ENCODE assay signal across 16 cellular contexts in the genomic region with DNA sequence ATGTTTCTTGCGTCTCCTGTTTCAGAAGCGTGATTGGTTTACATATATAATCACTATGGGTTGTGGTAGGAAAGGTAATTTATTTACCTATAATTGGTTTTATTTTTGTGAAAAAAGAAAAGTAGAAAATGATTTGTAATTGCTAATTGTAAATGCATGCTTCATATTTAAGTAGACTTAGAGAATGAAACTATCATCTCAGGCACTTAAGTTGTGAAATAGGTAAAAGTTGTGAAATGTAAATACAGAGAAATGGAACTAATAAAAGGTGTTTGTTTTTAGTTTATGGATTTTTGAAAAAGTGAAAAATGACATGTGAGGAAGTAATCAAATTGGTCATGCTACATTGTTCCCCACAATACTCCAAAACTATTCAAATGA.
DNase-seq lines count a peak whose midpoint lies in the region; ATAC-seq, FAIRE-seq and TF ChIP-seq lines count a peak whose summit lies in the region.
"Had no signal": no experiment of that assay in that cellular context is flagged by ENCODE, and none has a peak within 500 bp of the region (broad histone marks: within the 10 kb centered on the region; RNA-seq: fewer than 3 reads in every experiment).

No MANE protein-coding gene starts in this region.

- intact Hi-C loops in Calu3 (cut with micrococcal nuclease; ENCODE audit: unreplicated experiment) (loop anchor here (1.0 kb wide), 1 partner anchor 19 kb away; no protein-coding TSS in a partner anchor), activated B cell treated with CpG ODN at 0.5 μM for 24 hours (cut with micrococcal nuclease) (no loop called here), right lobe of liver (cut with DNase I) (no loop called here)

- peak overlapping the region; percentile 74 for H3K4me2 ChIP-seq in A549
- H3K4me2 ChIP-seq: BLaER1 had no signal

- DNase-seq in A549 (ENCODE audit: low read depth in 1 of 2, low spot score in 1 of 2) (peak in 1 of 2 experiments; percentile 73), Calu3 (no peak), activated B cell treated with CpG ODN at 0.5 μM for 24 hours (no peak), right lobe of liver (no peak), GM10266 (ENCODE audit: extremely low spot score) (no peak)
- no peak for DNase-seq in NK-92 treated with Interleukin-12 subunit alpha and Interleukin-12 subunit beta, amount 100 ng/mL, for 24 hours (lab: John Stamatoyannopoulos, UW)
- DNase-seq: activated CD4-positive, alpha-beta T cell treated with anti-CD3 and anti-CD28 coated beads for 4 hours; DND-41; foreskin keratinocyte; mesendoderm; NCI-H1092 treated with DMSO at 0.1 percent for 48 hours; Peyer's patch; transverse colon had no signal

- H3K4me1 ChIP-seq in A549 (peaks cover 84% of the 10 kb centered on the region), right lobe of liver (peaks cover 0 to 7% (median 0%) of the 10 kb centered on the region in 4 donors)
- H3K4me1 ChIP-seq: BLaER1, foreskin keratinocyte, Peyer's patch had no signal

- no peaks in the 10 kb centered on the region for H3K4me1 Mint-ChIP-seq in Calu3 (ENCODE audit: low read depth, unreplicated experiment)
- peaks cover 11% of the 10 kb centered on the region for H3K4me1 Mint-ChIP-seq in activated B cell treated with CpG ODN at 0.5 μM for 24 hours

- ATAC-seq in A549 (no peak), activated B cell treated with CpG ODN at 0.5 μM for 24 hours (ENCODE audit: low read depth) (no peak), right lobe of liver (peak in 3 of 4 donors; percentile 34 to 63 (median 49)), HG03432 (IDR thresholded peaks at IDR 0.05; ENCODE audit: unreplicated experiment) (no peak), HG02870 (IDR thresholded peaks at IDR 0.05; ENCODE audit: unreplicated experiment) (no peak)
- ATAC-seq: foreskin keratinocyte had no signal

- 0 out of 5 replicates have a peak, but pooled peaks of 1 of the 2 experiments have one; percentile 25 for TF ChIP-seq RAD21 in A549 (conservative IDR thresholded peaks at IDR 0.05 in 1 of 2, IDR thresholded peaks at IDR 0.05 in 1 of 2)

- H3K9me3 Mint-ChIP-seq in Calu3 (ENCODE audit: low read depth, unreplicated experiment) (no peaks in the 10 kb centered on the region), activated B cell treated with CpG ODN at 0.5 μM for 24 hours (no peaks in the 10 kb centered on the region)

- H3K27ac ChIP-seq in A549 (peak overlapping the region; percentile 86 to 92), right lobe of liver (peak overlapping the region in 2 of 3 donors; percentile 35 to 37)
- H3K27ac ChIP-seq: BLaER1, foreskin keratinocyte, Peyer's patch had no signal

- H3K36me3 Mint-ChIP-seq in Calu3 (ENCODE audit: insufficient read depth, unreplicated experiment): peaks cover 17% of the 10 kb centered on the region
- peaks cover 4% of the 10 kb centered on the region for H3K36me3 Mint-ChIP-seq in activated B cell treated with CpG ODN at 0.5 μM for 24 hours (ENCODE audit: low read depth)

- FAIRE-seq in A549 (lab: Jason Lieb, UNC): peak; percentile 7

- no peak for TF ChIP-seq CTCF in A549 (IDR thresholded peaks at IDR 0.05)
- no peak for TF ChIP-seq CTCF in Calu3 (IDR thresholded peaks at IDR 0.05; ENCODE audit: unreplicated experiment)
- no peak for TF ChIP-seq CTCF in activated B cell treated with CpG ODN at 0.5 μM for 24 hours (IDR thresholded peaks at IDR 0.05)
- TF ChIP-seq CTCF in right lobe of liver (IDR thresholded peaks at IDR 0.05): no peak
- TF ChIP-seq CTCF in GM10266 (IDR thresholded peaks at IDR 0.05; ENCODE audit: control insufficient read depth, insufficient read depth, low read depth, missing control alignments): no peak

- TF ChIP-seq POLR2A in A549 (IDR thresholded peaks at IDR 0.05; ENCODE audit: low read length) (no peak), right lobe of liver (IDR thresholded peaks at IDR 0.05) (no peak)

- 6% methylated on average over 2 of the region's 2 CpGs for WGBS in A549 (ENCODE audit: missing lambda C conversion rate)
- 70% methylated on average over 2 of the region's 2 CpGs for WGBS in right lobe of liver (ENCODE audit: insufficient coverage, low coverage, low lambda C conversion rate, missing lambda C conversion rate)

- H3K4me3 ChIP-seq in A549: no peak overlapping the region; the same call in 2 of the 3 replicates
- H3K4me3 ChIP-seq in right lobe of liver: no peak overlapping the region
- H3K4me3 ChIP-seq: BLaER1, Peyer's patch, transverse colon had no signal

- H3K9me3 ChIP-seq in A549: no peaks in the 10 kb centered on the region
- no peaks in the 10 kb centered on the region for H3K9me3 ChIP-seq in right lobe of liver
- H3K9me3 ChIP-seq: BLaER1, Peyer's patch, transverse colon had no signal

- CTCF ChIA-PET in A549 (lab: Yijun Ruan, JAX) (interaction anchor here (1.0 to 1.5 kb wide), 2 partner anchors 16 to 45 kb away, joined by 3 to 4 read pairs; no protein-coding TSS in a partner anchor), Calu3 (lab: Charles Lee) (no interaction called here), activated B cell treated with CpG ODN at 0.5 μM for 24 hours (lab: Charles Lee) (no interaction called here)

- no peaks in the 10 kb centered on the region for H3K36me3 ChIP-seq in right lobe of liver
- H3K36me3 ChIP-seq: BLaER1, Peyer's patch, transverse colon had no signal

- peak overlapping the region; percentile 26 for H3K4me3 Mint-ChIP-seq in Calu3 (ENCODE audit: low read depth, unreplicated experiment)
- H3K4me3 Mint-ChIP-seq in activated B cell treated with CpG ODN at 0.5 μM for 24 hours: no peak overlapping the region

- POLR2A ChIA-PET in A549 (lab: Yijun Ruan, JAX) (interaction anchor here (1.9 to 3.9 kb wide), 5 partner anchors 16 to 49 kb away, joined by 11 to 127 read pairs (median 15); no protein-coding TSS in a partner anchor), activated B cell treated with CpG ODN at 0.5 μM for 24 hours (lab: Charles Lee) (interaction anchor here (0.6 to 2.2 kb wide), 2 partner anchors 16 to 56 kb away, joined by 10 to 14 read pairs; no protein-coding TSS in a partner anchor)

- no peaks in the 10 kb centered on the region for H3K27me3 Mint-ChIP-seq in Calu3 (ENCODE audit: unreplicated experiment)
- H3K27me3 Mint-ChIP-seq in activated B cell treated with CpG ODN at 0.5 μM for 24 hours: no peaks in the 10 kb centered on the region

- H3K27ac Mint-ChIP-seq in Calu3 (ENCODE audit: unreplicated experiment): peak overlapping the region; percentile 89
- peak overlapping the region; percentile 31 for H3K27ac Mint-ChIP-seq in activated B cell treated with CpG ODN at 0.5 μM for 24 hours

- H3K27me3 ChIP-seq in right lobe of liver: no peaks in the 10 kb centered on the region
- H3K27me3 ChIP-seq: BLaER1, foreskin keratinocyte, Peyer's patch, transverse colon had no signal

- BruUV-seq in Calu3 (replicated peaks; lab: Mats Ljungman, UMichigan): TSS peak; percentile 84

- peak in 1 of 2 experiments; percentile 57; a peak in 1 of 5 replicates for TF ChIP-seq EP300 in A549 (IDR thresholded peaks at IDR 0.05)

TF ChIP-seq in A549, 52 proteins besides CTCF, POLR2A, EP300 and RAD21 (continues in another document):
- TF ChIP-seq E2F6 (IDR thresholded peaks at IDR 0.05; ENCODE audit: borderline replicate concordance, low read depth) (no peak), CEBPB (IDR thresholded peaks at IDR 0.05) (peak; percentile 95 to 99), HOXA7 (CRISPR knock-in tag; IDR thresholded peaks at IDR 0.05) (peak; percentile 77), RFX5 (IDR thresholded peaks at IDR 0.05) (no peak), JUN (IDR thresholded peaks at IDR 0.05) (0 out of 5 replicates have a peak, but pooled peaks of 1 of the 2 experiments have one; percentile 59), ZFP36 (IDR thresholded peaks at IDR 0.05; ENCODE audit: borderline replicate concordance, partially characterized antibody) (no peak), ZSCAN20 (CRISPR knock-in tag; IDR thresholded peaks at IDR 0.05) (peak; percentile 71; the same call in 1 of the 2 replicates), FOXS1 (CRISPR knock-in tag; IDR thresholded peaks at IDR 0.05) (0 out of 2 replicates have a peak, but pooled peaks have one; percentile 41)
- TF ChIP-seq, protein P1, sequence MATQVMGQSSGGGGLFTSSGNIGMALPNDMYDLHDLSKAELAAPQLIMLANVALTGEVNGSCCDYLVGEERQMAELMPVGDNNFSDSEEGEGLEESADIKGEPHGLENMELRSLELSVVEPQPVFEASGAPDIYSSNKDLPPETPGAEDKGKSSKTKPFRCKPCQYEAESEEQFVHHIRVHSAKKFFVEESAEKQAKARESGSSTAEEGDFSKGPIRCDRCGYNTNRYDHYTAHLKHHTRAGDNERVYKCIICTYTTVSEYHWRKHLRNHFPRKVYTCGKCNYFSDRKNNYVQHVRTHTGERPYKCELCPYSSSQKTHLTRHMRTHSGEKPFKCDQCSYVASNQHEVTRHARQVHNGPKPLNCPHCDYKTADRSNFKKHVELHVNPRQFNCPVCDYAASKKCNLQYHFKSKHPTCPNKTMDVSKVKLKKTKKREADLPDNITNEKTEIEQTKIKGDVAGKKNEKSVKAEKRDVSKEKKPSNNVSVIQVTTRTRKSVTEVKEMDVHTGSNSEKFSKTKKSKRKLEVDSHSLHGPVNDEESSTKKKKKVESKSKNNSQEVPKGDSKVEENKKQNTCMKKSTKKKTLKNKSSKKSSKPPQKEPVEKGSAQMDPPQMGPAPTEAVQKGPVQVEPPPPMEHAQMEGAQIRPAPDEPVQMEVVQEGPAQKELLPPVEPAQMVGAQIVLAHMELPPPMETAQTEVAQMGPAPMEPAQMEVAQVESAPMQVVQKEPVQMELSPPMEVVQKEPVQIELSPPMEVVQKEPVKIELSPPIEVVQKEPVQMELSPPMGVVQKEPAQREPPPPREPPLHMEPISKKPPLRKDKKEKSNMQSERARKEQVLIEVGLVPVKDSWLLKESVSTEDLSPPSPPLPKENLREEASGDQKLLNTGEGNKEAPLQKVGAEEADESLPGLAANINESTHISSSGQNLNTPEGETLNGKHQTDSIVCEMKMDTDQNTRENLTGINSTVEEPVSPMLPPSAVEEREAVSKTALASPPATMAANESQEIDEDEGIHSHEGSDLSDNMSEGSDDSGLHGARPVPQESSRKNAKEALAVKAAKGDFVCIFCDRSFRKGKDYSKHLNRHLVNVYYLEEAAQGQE (IDR thresholded peaks at IDR 0.05): no peak

Comparison
In these comparisons a context has a peak if more than half of its experiments do, and no peak if none do; other contexts are left out.
1. ATAC-seq: peak in right lobe of liver (3 of 4); none in A549 (0 of 2), activated B cell treated with CpG ODN at 0.5 μM for 24 hours (single experiment), HG03432 (single experiment) and HG02870 (single experiment).